ENCODE assay signal across 1 cellular context in the genomic region with DNA sequence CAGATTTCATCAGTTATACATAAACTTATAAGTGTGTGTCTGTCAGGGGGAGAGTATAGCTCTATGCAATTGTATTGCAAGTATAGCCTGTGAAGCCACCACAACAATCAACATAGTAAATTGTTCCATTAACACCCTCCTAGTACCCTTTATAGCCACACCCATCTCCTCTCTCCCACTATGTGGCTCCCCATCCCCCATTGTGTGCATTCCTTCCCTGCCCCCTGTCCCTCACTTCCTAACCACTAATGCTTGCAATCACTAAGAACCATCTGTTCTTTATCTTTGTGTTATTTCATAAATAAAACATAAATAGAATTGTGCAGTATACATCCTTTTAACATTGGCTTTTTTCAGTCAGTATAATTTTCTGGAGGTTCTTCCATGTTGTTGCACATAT.
TF ChIP-seq lines count a peak whose summit lies in the region.

No MANE protein-coding gene starts in this region.

TF ChIP-seq in GM23338, 12 proteins besides CTCF, POLR2A, EP300 and RAD21:
- TF ChIP-seq, protein P1, sequence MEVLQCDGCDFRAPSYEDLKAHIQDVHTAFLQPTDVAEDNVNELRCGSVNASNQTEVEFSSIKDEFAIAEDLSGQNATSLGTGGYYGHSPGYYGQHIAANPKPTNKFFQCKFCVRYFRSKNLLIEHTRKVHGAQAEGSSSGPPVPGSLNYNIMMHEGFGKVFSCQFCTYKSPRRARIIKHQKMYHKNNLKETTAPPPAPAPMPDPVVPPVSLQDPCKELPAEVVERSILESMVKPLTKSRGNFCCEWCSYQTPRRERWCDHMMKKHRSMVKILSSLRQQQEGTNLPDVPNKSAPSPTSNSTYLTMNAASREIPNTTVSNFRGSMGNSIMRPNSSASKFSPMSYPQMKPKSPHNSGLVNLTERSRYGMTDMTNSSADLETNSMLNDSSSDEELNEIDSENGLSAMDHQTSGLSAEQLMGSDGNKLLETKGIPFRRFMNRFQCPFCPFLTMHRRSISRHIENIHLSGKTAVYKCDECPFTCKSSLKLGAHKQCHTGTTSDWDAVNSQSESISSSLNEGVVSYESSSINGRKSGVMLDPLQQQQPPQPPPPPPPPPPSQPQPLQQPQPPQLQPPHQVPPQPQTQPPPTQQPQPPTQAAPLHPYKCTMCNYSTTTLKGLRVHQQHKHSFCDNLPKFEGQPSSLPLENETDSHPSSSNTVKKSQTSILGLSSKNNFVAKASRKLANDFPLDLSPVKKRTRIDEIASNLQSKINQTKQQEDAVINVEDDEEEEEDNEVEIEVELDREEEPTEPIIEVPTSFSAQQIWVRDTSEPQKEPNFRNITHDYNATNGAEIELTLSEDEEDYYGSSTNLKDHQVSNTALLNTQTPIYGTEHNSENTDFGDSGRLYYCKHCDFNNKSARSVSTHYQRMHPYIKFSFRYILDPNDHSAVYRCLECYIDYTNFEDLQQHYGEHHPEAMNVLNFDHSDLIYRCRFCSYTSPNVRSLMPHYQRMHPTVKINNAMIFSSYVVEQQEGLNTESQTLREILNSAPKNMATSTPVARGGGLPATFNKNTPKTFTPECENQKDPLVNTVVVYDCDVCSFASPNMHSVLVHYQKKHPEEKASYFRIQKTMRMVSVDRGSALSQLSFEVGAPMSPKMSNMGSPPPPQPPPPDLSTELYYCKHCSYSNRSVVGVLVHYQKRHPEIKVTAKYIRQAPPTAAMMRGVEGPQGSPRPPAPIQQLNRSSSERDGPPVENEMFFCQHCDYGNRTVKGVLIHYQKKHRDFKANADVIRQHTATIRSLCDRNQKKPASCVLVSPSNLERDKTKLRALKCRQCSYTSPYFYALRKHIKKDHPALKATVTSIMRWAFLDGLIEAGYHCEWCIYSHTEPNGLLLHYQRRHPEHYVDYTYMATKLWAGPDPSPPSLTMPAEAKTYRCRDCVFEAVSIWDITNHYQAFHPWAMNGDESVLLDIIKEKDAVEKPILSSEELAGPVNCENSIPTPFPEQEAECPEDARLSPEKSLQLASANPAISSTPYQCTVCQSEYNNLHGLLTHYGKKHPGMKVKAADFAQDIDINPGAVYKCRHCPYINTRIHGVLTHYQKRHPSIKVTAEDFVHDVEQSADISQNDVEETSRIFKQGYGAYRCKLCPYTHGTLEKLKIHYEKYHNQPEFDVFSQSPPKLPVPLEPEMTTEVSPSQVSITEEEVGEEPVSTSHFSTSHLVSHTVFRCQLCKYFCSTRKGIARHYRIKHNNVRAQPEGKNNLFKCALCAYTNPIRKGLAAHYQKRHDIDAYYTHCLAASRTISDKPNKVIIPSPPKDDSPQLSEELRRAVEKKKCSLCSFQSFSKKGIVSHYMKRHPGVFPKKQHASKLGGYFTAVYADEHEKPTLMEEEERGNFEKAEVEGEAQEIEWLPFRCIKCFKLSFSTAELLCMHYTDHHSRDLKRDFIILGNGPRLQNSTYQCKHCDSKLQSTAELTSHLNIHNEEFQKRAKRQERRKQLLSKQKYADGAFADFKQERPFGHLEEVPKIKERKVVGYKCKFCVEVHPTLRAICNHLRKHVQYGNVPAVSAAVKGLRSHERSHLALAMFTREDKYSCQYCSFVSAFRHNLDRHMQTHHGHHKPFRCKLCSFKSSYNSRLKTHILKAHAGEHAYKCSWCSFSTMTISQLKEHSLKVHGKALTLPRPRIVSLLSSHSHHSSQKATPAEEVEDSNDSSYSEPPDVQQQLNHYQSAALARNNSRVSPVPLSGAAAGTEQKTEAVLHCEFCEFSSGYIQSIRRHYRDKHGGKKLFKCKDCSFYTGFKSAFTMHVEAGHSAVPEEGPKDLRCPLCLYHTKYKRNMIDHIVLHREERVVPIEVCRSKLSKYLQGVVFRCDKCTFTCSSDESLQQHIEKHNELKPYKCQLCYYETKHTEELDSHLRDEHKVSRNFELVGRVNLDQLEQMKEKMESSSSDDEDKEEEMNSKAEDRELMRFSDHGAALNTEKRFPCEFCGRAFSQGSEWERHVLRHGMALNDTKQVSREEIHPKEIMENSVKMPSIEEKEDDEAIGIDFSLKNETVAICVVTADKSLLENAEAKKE (CRISPR knock-in tag; IDR thresholded peaks at IDR 0.05), result no peak
- TF ChIP-seq, protein P2, sequence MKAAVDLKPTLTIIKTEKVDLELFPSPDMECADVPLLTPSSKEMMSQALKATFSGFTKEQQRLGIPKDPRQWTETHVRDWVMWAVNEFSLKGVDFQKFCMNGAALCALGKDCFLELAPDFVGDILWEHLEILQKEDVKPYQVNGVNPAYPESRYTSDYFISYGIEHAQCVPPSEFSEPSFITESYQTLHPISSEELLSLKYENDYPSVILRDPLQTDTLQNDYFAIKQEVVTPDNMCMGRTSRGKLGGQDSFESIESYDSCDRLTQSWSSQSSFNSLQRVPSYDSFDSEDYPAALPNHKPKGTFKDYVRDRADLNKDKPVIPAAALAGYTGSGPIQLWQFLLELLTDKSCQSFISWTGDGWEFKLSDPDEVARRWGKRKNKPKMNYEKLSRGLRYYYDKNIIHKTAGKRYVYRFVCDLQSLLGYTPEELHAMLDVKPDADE (IDR thresholded peaks at IDR 0.05), result no peak
- TF ChIP-seq JUNB (IDR thresholded peaks at IDR 0.05; ENCODE audit: unreplicated experiment), result no peak
- TF ChIP-seq EZH2 (IDR thresholded peaks at IDR 0.05; ENCODE audit: low read depth, unreplicated experiment), result no peak
- TF ChIP-seq STAT1 (IDR thresholded peaks at IDR 0.05; ENCODE audit: unreplicated experiment), result no peak
- TF ChIP-seq EZH2phosphoT487 (IDR thresholded peaks at IDR 0.05; ENCODE audit: unreplicated experiment), result no peak
- TF ChIP-seq ZNF331 (CRISPR knock-in tag; IDR thresholded peaks at IDR 0.05; ENCODE audit: low read depth), result no peak
- TF ChIP-seq NANOG (IDR thresholded peaks at IDR 0.05; ENCODE audit: borderline replicate concordance), result no peak
- TF ChIP-seq CREB1 (CRISPR knock-in tag; IDR thresholded peaks at IDR 0.05; ENCODE audit: low read depth), result no peak
- TF ChIP-seq, protein P3, sequence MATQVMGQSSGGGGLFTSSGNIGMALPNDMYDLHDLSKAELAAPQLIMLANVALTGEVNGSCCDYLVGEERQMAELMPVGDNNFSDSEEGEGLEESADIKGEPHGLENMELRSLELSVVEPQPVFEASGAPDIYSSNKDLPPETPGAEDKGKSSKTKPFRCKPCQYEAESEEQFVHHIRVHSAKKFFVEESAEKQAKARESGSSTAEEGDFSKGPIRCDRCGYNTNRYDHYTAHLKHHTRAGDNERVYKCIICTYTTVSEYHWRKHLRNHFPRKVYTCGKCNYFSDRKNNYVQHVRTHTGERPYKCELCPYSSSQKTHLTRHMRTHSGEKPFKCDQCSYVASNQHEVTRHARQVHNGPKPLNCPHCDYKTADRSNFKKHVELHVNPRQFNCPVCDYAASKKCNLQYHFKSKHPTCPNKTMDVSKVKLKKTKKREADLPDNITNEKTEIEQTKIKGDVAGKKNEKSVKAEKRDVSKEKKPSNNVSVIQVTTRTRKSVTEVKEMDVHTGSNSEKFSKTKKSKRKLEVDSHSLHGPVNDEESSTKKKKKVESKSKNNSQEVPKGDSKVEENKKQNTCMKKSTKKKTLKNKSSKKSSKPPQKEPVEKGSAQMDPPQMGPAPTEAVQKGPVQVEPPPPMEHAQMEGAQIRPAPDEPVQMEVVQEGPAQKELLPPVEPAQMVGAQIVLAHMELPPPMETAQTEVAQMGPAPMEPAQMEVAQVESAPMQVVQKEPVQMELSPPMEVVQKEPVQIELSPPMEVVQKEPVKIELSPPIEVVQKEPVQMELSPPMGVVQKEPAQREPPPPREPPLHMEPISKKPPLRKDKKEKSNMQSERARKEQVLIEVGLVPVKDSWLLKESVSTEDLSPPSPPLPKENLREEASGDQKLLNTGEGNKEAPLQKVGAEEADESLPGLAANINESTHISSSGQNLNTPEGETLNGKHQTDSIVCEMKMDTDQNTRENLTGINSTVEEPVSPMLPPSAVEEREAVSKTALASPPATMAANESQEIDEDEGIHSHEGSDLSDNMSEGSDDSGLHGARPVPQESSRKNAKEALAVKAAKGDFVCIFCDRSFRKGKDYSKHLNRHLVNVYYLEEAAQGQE (IDR thresholded peaks at IDR 0.05; ENCODE audit: unreplicated experiment), result no peak
- no peak for TF ChIP-seq POLR2AphosphoS5 (IDR thresholded peaks at IDR 0.05; ENCODE audit: low read depth)
- no peak for TF ChIP-seq ZNF114 (CRISPR knock-in tag; IDR thresholded peaks at IDR 0.05)
